ENCODE assay signal across 17 cellular contexts in genomic region chr15:89777821-89778380, GRCh38. TPM values are rescaled to one million over a fixed set of nuclear protein-coding genes. Genes with fewer than 3 reads are reported as not detected.
"Had no signal": no experiment of that assay in that cellular context is flagged by ENCODE, and none has a peak within 500 bp of the region (broad histone marks: within the 10 kb centered on the region; RNA-seq: fewer than 3 reads in every experiment).

No MANE protein-coding gene starts in this region.

- H3K27ac ChIP-seq: left lung, right lobe of liver, testis, uterus had no signal

- H3K4me3 ChIP-seq: left lung, right lobe of liver, smooth muscle cell, uterus had no signal

- DNase-seq: activated CD4-positive, alpha-beta T cell treated with anti-CD3 and anti-CD28 coated beads, Interleukin-2, amount 50 U/mL, for 4 hours; activated CD4-positive, CD25-positive, alpha-beta regulatory T cell treated with anti-CD3 and anti-CD28 coated beads, Interleukin-2, amount 50 U/mL, for 72 hours; activated naive CD4-positive, alpha-beta T cell treated with anti-CD3 and anti-CD28 coated beads for 36 hours; activated naive CD8-positive, alpha-beta T cell treated with anti-CD3 and anti-CD28 coated beads, Interleukin-2, amount 50 U/mL, for 24 hours; aorta; hippocampal formation; left lung; occipital lobe; right lobe of liver; stimulated activated naive CD8-positive, alpha-beta T cell treated with anti-CD3 and anti-CD28 coated beads, Interleukin-15, amount 100 ng/mL, for 72 hours; T-cell; T-helper 9 cell; testis; uterus had no signal

- H3K4me1 ChIP-seq: uterus had no signal

- H3K27me3 ChIP-seq: dorsolateral prefrontal cortex, right lobe of liver, testis, uterus had no signal

- H3K9me3 ChIP-seq: left lung, right lobe of liver, testis, uterus had no signal

- H3K36me3 ChIP-seq: left lung, right lobe of liver, uterus had no signal

RNA-seq across cellular contexts. Expression of gene MESP2, which starts 1.8 kb away (rescaled TPM):
- total RNA-seq: activated naive CD4-positive, alpha-beta T cell treated with anti-CD3 and anti-CD28 coated beads for 36 hours; aorta; occipital lobe; pulmonary artery endothelial cell; smooth muscle cell; T-cell had no signal

RNA-seq across cellular contexts. Expression of gene MESP1, which starts 26.9 kb away (rescaled TPM):
- total RNA-seq: smooth muscle cell had no signal

RNA-seq across cellular contexts. Expression of gene ANPEP, which starts 36.8 kb away (rescaled TPM):
- total RNA-seq: activated naive CD4-positive, alpha-beta T cell treated with anti-CD3 and anti-CD28 coated beads for 36 hours had no signal
